In genomic region chr2:98263362-98263761, GRCh38 we compare ENCODE assay signal across 9 cellular contexts.
"Had no signal": no experiment of that assay in that cellular context is flagged by ENCODE, and none has a peak within 500 bp of the region (broad histone marks: within the 10 kb centered on the region; RNA-seq: fewer than 3 reads in every experiment).

No MANE protein-coding gene starts in this region.

- H3K4me1 ChIP-seq: HAP-1 had no signal

- FAIRE-seq: HepG2 had no signal

- DNase-seq: GM23248, GOT3, H7, HFFc6, KG1 had no signal

- H3K4me1 Mint-ChIP-seq: IgD-negative memory B cell had no signal

- H3K4me3 Mint-ChIP-seq: HFFc6, IgD-negative memory B cell had no signal

- H3K9ac ChIP-seq: GM23248 had no signal

- H3K4me3 ChIP-seq: GM23248, HAP-1 had no signal

- H3K36me3 ChIP-seq: HAP-1 had no signal

- H3K27ac ChIP-seq: GM23248, HL-60 had no signal

- H3K27ac Mint-ChIP-seq: HFFc6, IgD-negative memory B cell had no signal
